Comparison of ENCODE assay signal across 2 cellular contexts in the genomic region with DNA sequence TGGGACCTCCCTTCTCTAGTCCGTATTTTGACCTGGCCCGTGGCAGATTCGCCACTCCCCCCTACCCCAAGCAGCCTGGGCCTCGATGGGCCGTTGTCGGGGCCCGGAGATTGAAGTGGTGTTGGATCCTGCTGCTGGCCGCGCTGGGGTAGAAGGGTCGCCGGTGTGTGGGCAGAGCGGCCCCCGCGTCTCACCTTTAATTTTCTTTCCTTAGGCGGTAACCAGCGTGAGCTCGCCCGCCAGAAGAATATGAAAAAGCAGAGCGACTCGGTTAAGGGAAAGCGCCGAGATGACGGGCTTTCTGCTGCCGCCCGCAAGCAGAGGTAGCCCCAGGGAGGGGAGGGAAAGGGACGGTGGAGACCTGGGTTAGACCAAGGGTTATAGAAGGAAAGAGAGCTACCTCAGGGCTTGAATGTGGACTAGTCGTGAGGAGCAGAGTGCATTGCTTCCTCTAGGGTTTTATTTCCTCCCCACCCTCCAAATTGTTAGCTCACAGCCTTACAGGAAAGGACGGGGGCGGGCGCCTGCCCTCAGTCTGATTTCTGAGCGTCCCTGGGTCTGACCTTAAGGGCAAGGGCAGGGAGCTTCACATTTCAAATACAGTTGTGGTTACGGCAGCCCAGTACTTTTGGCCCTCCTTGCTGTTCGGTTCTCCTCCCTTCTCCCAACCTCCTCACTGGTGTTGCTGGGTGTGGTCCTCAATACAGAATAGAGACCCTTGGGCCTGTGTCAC.
TF ChIP-seq lines count a peak whose summit lies in the region.

No MANE protein-coding gene starts in this region.

TF ChIP-seq in WTC11, 78 proteins besides CTCF, POLR2A, EP300 and RAD21:
- TF ChIP-seq, protein P1, sequence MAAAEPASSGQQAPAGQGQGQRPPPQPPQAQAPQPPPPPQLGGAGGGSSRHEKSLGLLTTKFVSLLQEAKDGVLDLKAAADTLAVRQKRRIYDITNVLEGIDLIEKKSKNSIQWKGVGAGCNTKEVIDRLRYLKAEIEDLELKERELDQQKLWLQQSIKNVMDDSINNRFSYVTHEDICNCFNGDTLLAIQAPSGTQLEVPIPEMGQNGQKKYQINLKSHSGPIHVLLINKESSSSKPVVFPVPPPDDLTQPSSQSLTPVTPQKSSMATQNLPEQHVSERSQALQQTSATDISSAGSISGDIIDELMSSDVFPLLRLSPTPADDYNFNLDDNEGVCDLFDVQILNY (CRISPR knock-in tag; IDR thresholded peaks at IDR 0.05) = no peak
- 0 out of 2 replicates have a peak, but pooled peaks have one; percentile 2 for TF ChIP-seq RORB (CRISPR knock-in tag; IDR thresholded peaks at IDR 0.05)

TF ChIP-seq in endothelial cell of umbilical vein, 7 proteins besides CTCF, POLR2A, EP300 and RAD21:
- TF ChIP-seq, protein P2, sequence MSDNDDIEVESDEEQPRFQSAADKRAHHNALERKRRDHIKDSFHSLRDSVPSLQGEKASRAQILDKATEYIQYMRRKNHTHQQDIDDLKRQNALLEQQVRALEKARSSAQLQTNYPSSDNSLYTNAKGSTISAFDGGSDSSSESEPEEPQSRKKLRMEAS (IDR thresholded peaks at IDR 0.05; ENCODE audit: insufficient read depth, insufficient read length) = no peak
- TF ChIP-seq FOS (IDR thresholded peaks at IDR 0.05; ENCODE audit: borderline replicate concordance, insufficient read depth, low read length) = no peak
- TF ChIP-seq EZH2 (IDR thresholded peaks at IDR 0.05; ENCODE audit: borderline replicate concordance, low read depth, low read length, severe bottlenecking) = no peak
- TF ChIP-seq POLR2AphosphoS5 (IDR thresholded peaks at IDR 0.05; ENCODE audit: insufficient read depth, low read depth, low read length) = no peak
- TF ChIP-seq MYC (IDR thresholded peaks at IDR 0.05; ENCODE audit: low read depth, low read length) = no peak
- no peak for TF ChIP-seq JUN (IDR thresholded peaks at IDR 0.05; ENCODE audit: borderline replicate concordance, insufficient read depth, insufficient read length, low read depth)
- no peak for TF ChIP-seq GATA2 (IDR thresholded peaks at IDR 0.05; ENCODE audit: insufficient read depth, insufficient read length, low read depth, low read length)
